ENCODE assay signal across 1 cellular context in the genomic region with DNA sequence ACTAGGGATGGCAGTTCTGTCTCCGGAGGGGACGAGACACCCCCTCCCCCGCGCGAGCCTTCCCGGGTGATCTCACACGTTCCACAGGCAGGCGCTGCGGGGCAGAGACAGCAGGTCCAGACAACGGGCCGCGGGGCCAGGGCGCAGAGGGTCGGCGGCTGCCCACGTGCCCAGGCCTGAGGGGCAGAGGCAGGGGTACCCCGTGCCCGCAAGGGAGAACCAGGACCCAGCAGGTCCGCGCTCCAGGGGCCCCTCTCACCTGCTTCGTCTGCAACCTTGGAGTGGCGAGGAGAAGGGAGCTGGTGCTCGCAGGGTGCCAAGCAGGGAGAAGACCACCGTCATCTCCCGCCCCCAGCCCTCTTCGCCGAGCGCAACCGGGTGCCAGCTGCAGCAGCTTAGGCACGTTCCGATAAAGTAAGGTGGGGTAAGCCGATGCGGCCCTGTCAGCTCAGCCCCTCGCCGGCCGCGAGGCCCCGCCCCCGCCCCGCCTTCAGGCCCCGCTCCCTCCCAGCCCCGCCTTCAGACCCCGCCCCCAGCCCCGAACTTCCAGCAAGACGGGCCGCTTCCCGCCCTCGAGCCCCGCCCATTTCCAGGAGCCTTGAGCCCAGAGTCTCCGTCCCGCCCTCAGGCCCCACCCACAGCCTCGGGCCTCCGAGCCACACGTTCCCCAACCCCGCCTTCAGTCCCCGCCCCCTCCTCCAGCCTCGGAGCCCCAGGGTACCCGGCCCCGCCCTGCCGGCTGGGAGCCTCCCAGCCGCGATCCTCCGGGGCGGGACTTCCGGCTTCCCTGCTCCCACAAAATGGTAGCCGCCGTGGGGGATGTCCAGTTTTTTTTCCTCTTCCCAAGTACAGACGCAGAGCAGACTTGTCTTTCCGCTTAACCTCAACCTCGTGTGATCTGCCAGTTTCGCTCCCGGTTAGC.
TF ChIP-seq lines count a peak whose summit lies in the region.

A gene with protein sequence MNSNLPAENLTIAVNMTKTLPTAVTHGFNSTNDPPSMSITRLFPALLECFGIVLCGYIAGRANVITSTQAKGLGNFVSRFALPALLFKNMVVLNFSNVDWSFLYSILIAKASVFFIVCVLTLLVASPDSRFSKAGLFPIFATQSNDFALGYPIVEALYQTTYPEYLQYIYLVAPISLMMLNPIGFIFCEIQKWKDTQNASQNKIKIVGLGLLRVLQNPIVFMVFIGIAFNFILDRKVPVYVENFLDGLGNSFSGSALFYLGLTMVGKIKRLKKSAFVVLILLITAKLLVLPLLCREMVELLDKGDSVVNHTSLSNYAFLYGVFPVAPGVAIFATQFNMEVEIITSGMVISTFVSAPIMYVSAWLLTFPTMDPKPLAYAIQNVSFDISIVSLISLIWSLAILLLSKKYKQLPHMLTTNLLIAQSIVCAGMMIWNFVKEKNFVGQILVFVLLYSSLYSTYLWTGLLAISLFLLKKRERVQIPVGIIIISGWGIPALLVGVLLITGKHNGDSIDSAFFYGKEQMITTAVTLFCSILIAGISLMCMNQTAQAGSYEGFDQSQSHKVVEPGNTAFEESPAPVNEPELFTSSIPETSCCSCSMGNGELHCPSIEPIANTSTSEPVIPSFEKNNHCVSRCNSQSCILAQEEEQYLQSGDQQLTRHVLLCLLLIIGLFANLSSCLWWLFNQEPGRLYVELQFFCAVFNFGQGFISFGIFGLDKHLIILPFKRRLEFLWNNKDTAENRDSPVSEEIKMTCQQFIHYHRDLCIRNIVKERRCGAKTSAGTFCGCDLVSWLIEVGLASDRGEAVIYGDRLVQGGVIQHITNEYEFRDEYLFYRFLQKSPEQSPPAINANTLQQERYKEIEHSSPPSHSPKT (minus strand): TSS at position 416 of the 922 bp plus-strand sequence. CDS start 5,073 bp downstream, outside the sequence.

TF ChIP-seq in HepG2, 621 proteins besides CTCF, POLR2A, EP300 and RAD21 (continued from another document and continues in another):
- TF ChIP-seq KDM4B (CRISPR knock-in tag; IDR thresholded peaks at IDR 0.05), result 0 out of 2 replicates have a peak, but pooled peaks have one; percentile 52
- peak; percentile 23; the same call in 1 of the 2 replicates for TF ChIP-seq DMAP1 (CRISPR knock-in tag; IDR thresholded peaks at IDR 0.05)
- 0 out of 2 replicates have a peak, but pooled peaks have one; percentile 85 for TF ChIP-seq ZBTB1 (CRISPR knock-in tag; IDR thresholded peaks at IDR 0.05; ENCODE audit: borderline replicate concordance)
- TF ChIP-seq BRD4 (CRISPR knock-in tag; IDR thresholded peaks at IDR 0.05), result no peak
- TF ChIP-seq, protein P1, sequence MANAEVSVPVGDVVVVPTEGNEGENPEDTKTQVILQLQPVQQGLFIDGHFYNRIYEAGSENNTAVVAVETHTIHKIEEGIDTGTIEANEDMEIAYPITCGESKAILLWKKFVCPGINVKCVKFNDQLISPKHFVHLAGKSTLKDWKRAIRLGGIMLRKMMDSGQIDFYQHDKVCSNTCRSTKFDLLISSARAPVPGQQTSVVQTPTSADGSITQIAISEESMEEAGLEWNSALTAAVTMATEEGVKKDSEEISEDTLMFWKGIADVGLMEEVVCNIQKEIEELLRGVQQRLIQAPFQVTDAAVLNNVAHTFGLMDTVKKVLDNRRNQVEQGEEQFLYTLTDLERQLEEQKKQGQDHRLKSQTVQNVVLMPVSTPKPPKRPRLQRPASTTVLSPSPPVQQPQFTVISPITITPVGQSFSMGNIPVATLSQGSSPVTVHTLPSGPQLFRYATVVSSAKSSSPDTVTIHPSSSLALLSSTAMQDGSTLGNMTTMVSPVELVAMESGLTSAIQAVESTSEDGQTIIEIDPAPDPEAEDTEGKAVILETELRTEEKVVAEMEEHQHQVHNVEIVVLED (CRISPR knock-in tag; IDR thresholded peaks at IDR 0.05; ENCODE audit: borderline replicate concordance), result no peak
- TF ChIP-seq ZNF891 (CRISPR knock-in tag; IDR thresholded peaks at IDR 0.05), result 0 out of 2 replicates have a peak, but pooled peaks have one; percentile 41
- no peak for TF ChIP-seq CCAR2 (optimal IDR thresholded peaks at IDR 0.05; ENCODE audit: low read depth, low read length)
- TF ChIP-seq, protein P2, sequence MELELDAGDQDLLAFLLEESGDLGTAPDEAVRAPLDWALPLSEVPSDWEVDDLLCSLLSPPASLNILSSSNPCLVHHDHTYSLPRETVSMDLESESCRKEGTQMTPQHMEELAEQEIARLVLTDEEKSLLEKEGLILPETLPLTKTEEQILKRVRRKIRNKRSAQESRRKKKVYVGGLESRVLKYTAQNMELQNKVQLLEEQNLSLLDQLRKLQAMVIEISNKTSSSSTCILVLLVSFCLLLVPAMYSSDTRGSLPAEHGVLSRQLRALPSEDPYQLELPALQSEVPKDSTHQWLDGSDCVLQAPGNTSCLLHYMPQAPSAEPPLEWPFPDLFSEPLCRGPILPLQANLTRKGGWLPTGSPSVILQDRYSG (CRISPR knock-in tag; IDR thresholded peaks at IDR 0.05), result no peak
- TF ChIP-seq, protein P3, sequence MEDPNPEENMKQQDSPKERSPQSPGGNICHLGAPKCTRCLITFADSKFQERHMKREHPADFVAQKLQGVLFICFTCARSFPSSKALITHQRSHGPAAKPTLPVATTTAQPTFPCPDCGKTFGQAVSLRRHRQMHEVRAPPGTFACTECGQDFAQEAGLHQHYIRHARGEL (CRISPR knock-in tag; IDR thresholded peaks at IDR 0.05), result no peak
- no peak for TF ChIP-seq NR1H2 (CRISPR knock-in tag; IDR thresholded peaks at IDR 0.05; ENCODE audit: borderline replicate concordance, low read depth)
- TF ChIP-seq NPAS2 (CRISPR knock-in tag; IDR thresholded peaks at IDR 0.05; ENCODE audit: borderline replicate concordance), result no peak
- no peak for TF ChIP-seq SATB2 (CRISPR knock-in tag; IDR thresholded peaks at IDR 0.05)
- TF ChIP-seq KDM5A (IDR thresholded peaks at IDR 0.05; ENCODE audit: borderline replicate concordance, low read length), result no peak; the same call in 1 of the 2 replicates
- TF ChIP-seq, protein P4, sequence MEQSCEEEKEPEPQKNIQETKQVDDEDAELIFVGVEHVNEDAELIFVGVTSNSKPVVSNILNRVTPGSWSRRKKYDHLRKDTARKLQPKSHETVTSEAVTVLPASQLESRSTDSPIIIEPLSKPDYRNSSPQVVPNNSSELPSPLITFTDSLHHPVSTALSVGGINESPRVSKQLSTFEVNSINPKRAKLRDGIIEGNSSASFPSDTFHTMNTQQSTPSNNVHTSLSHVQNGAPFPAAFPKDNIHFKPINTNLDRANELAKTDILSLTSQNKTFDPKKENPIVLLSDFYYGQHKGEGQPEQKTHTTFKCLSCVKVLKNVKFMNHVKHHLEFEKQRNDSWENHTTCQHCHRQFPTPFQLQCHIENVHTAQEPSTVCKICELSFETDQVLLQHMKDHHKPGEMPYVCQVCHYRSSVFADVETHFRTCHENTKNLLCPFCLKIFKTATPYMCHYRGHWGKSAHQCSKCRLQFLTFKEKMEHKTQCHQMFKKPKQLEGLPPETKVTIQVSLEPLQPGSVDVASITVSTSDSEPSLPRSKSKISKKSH (CRISPR knock-in tag; IDR thresholded peaks at IDR 0.05; ENCODE audit: borderline replicate concordance), result peak; percentile 45; the same call in 1 of the 2 replicates
- TF ChIP-seq ZSCAN20 (CRISPR knock-in tag; IDR thresholded peaks at IDR 0.05; ENCODE audit: borderline replicate concordance), result no peak
- TF ChIP-seq WIZ (CRISPR knock-in tag; IDR thresholded peaks at IDR 0.05), result peak; percentile 93; the same call in 1 of the 2 replicates
- TF ChIP-seq, protein P5, sequence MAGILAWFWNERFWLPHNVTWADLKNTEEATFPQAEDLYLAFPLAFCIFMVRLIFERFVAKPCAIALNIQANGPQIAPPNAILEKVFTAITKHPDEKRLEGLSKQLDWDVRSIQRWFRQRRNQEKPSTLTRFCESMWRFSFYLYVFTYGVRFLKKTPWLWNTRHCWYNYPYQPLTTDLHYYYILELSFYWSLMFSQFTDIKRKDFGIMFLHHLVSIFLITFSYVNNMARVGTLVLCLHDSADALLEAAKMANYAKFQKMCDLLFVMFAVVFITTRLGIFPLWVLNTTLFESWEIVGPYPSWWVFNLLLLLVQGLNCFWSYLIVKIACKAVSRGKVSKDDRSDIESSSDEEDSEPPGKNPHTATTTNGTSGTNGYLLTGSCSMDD (CRISPR knock-in tag; IDR thresholded peaks at IDR 0.05), result no peak
- TF ChIP-seq, protein P6, sequence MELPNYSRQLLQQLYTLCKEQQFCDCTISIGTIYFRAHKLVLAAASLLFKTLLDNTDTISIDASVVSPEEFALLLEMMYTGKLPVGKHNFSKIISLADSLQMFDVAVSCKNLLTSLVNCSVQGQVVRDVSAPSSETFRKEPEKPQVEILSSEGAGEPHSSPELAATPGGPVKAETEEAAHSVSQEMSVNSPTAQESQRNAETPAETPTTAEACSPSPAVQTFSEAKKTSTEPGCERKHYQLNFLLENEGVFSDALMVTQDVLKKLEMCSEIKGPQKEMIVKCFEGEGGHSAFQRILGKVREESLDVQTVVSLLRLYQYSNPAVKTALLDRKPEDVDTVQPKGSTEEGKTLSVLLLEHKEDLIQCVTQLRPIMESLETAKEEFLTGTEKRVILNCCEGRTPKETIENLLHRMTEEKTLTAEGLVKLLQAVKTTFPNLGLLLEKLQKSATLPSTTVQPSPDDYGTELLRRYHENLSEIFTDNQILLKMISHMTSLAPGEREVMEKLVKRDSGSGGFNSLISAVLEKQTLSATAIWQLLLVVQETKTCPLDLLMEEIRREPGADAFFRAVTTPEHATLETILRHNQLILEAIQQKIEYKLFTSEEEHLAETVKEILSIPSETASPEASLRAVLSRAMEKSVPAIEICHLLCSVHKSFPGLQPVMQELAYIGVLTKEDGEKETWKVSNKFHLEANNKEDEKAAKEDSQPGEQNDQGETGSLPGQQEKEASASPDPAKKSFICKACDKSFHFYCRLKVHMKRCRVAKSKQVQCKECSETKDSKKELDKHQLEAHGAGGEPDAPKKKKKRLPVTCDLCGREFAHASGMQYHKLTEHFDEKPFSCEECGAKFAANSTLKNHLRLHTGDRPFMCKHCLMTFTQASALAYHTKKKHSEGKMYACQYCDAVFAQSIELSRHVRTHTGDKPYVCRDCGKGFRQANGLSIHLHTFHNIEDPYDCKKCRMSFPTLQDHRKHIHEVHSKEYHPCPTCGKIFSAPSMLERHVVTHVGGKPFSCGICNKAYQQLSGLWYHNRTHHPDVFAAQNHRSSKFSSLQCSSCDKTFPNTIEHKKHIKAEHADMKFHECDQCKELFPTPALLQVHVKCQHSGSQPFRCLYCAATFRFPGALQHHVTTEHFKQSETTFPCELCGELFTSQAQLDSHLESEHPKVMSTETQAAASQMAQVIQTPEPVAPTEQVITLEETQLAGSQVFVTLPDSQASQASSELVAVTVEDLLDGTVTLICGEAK (IDR thresholded peaks at IDR 0.05), result peak; percentile 6; the same call in 1 of the 2 replicates
- TF ChIP-seq, protein P6 (CRISPR knock-in tag; IDR thresholded peaks at IDR 0.05), result peak; percentile 59
- TF ChIP-seq ZNF782 (CRISPR knock-in tag; IDR thresholded peaks at IDR 0.05; ENCODE audit: borderline replicate concordance), result 0 out of 2 replicates have a peak, but pooled peaks have one; percentile 31
